In genomic region chr6:62980724-62981123, GRCh38 we compare ENCODE assay signal across 1 cellular context.
TF ChIP-seq lines count a peak whose summit lies in the region.

No MANE protein-coding gene starts in this region.

TF ChIP-seq in H1, 55 proteins besides CTCF, POLR2A, EP300 and RAD21 (continued from another document):
- no peak for TF ChIP-seq CHD7 (IDR thresholded peaks at IDR 0.05; ENCODE audit: insufficient replicate concordance, low read length)
- TF ChIP-seq JUN (IDR thresholded peaks at IDR 0.05; ENCODE audit: low read depth, low read length) = no peak
- no peak for TF ChIP-seq NANOG (IDR thresholded peaks at IDR 0.05; ENCODE audit: insufficient read depth, low read depth, low read length, poor library complexity, severe bottlenecking)
- no peak for TF ChIP-seq USF2 (IDR thresholded peaks at IDR 0.05; ENCODE audit: low read length)
- no peak for TF ChIP-seq BACH1 (IDR thresholded peaks at IDR 0.05; ENCODE audit: low read length)
- TF ChIP-seq GTF2F1 (IDR thresholded peaks at IDR 0.05; ENCODE audit: borderline replicate concordance, low read depth, low read length) = no peak
- no peak for TF ChIP-seq CTBP2 (IDR thresholded peaks at IDR 0.05; ENCODE audit: borderline replicate concordance, insufficient read depth, insufficient read length, low read length)
- no peak for TF ChIP-seq KDM5A (IDR thresholded peaks at IDR 0.05; ENCODE audit: low read length)
- TF ChIP-seq ATF2 (IDR thresholded peaks at IDR 0.05; ENCODE audit: low read length) = no peak
- TF ChIP-seq TCF12 (IDR thresholded peaks at IDR 0.05; ENCODE audit: low read depth, low read length) = no peak
- TF ChIP-seq CBX5 (IDR thresholded peaks at IDR 0.05; ENCODE audit: low read depth, low read length) = no peak
- TF ChIP-seq CHD1 (IDR thresholded peaks at IDR 0.05; ENCODE audit: low read depth, low read length) = no peak
